ENCODE assay signal across 1 cellular context in genomic region chr10:12420530-12421117, GRCh38.
TF ChIP-seq lines count a peak whose summit lies in the region.

No MANE protein-coding gene starts in this region.

TF ChIP-seq in HepG2, 621 proteins besides CTCF, POLR2A, EP300 and RAD21 (continued from another document):
- TF ChIP-seq, protein P1, sequence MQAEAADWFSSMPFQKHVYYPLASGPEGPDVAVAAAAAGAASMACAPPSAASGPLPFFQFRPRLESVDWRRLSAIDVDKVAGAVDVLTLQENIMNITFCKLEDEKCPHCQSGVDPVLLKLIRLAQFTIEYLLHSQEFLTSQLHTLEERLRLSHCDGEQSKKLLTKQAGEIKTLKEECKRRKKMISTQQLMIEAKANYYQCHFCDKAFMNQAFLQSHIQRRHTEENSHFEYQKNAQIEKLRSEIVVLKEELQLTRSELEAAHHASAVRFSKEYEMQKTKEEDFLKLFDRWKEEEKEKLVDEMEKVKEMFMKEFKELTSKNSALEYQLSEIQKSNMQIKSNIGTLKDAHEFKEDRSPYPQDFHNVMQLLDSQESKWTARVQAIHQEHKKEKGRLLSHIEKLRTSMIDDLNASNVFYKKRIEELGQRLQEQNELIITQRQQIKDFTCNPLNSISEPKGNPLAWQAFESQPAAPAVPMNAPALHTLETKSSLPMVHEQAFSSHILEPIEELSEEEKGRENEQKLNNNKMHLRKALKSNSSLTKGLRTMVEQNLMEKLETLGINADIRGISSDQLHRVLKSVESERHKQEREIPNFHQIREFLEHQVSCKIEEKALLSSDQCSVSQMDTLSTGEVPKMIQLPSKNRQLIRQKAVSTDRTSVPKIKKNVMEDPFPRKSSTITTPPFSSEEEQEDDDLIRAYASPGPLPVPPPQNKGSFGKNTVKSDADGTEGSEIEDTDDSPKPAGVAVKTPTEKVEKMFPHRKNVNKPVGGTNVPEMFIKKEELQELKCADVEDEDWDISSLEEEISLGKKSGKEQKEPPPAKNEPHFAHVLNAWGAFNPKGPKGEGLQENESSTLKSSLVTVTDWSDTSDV (CRISPR knock-in tag; IDR thresholded peaks at IDR 0.05), result no peak
- TF ChIP-seq CAMTA2 (CRISPR knock-in tag; IDR thresholded peaks at IDR 0.05; ENCODE audit: borderline replicate concordance) (no peak), ZNF616 (CRISPR knock-in tag; IDR thresholded peaks at IDR 0.05; ENCODE audit: low read depth) (no peak), NFIB (CRISPR knock-in tag; IDR thresholded peaks at IDR 0.05; ENCODE audit: borderline replicate concordance) (no peak), ZNF12 (CRISPR knock-in tag; IDR thresholded peaks at IDR 0.05) (no peak), PAXIP1 (CRISPR knock-in tag; conservative IDR thresholded peaks at IDR 0.05) (no peak), RFX5 (IDR thresholded peaks at IDR 0.05; ENCODE audit: low read depth, low read length) (no peak), CEBPB (IDR thresholded peaks at IDR 0.05; ENCODE audit: borderline replicate concordance, low read depth, low read length) (no peak), ZNF850 (CRISPR knock-in tag; conservative IDR thresholded peaks at IDR 0.05) (no peak), ZNF280B (CRISPR knock-in tag; IDR thresholded peaks at IDR 0.05; ENCODE audit: borderline replicate concordance) (no peak), CBX1 (IDR thresholded peaks at IDR 0.05; ENCODE audit: low read depth) (no peak), HOXA5 (CRISPR knock-in tag; IDR thresholded peaks at IDR 0.05) (no peak), SSRP1 (CRISPR knock-in tag; IDR thresholded peaks at IDR 0.05) (no peak), SMARCE1 (IDR thresholded peaks at IDR 0.05; ENCODE audit: borderline replicate concordance) (no peak), THAP8 (CRISPR knock-in tag; IDR thresholded peaks at IDR 0.05; ENCODE audit: borderline replicate concordance) (no peak), BRCA1 (CRISPR knock-in tag; IDR thresholded peaks at IDR 0.05) (no peak), DMTF1 (CRISPR knock-in tag; IDR thresholded peaks at IDR 0.05) (no peak)
- TF ChIP-seq, protein P2, sequence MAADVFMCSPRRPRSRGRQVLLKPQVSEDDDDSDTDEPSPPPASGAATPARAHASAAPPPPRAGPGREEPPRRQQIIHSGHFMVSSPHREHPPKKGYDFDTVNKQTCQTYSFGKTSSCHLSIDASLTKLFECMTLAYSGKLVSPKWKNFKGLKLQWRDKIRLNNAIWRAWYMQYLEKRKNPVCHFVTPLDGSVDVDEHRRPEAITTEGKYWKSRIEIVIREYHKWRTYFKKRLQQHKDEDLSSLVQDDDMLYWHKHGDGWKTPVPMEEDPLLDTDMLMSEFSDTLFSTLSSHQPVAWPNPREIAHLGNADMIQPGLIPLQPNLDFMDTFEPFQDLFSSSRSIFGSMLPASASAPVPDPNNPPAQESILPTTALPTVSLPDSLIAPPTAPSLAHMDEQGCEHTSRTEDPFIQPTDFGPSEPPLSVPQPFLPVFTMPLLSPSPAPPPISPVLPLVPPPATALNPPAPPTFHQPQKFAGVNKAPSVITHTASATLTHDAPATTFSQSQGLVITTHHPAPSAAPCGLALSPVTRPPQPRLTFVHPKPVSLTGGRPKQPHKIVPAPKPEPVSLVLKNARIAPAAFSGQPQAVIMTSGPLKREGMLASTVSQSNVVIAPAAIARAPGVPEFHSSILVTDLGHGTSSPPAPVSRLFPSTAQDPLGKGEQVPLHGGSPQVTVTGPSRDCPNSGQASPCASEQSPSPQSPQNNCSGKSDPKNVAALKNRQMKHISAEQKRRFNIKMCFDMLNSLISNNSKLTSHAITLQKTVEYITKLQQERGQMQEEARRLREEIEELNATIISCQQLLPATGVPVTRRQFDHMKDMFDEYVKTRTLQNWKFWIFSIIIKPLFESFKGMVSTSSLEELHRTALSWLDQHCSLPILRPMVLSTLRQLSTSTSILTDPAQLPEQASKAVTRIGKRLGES (CRISPR knock-in tag; IDR thresholded peaks at IDR 0.05; ENCODE audit: borderline replicate concordance), result no peak
- TF ChIP-seq, protein P3, sequence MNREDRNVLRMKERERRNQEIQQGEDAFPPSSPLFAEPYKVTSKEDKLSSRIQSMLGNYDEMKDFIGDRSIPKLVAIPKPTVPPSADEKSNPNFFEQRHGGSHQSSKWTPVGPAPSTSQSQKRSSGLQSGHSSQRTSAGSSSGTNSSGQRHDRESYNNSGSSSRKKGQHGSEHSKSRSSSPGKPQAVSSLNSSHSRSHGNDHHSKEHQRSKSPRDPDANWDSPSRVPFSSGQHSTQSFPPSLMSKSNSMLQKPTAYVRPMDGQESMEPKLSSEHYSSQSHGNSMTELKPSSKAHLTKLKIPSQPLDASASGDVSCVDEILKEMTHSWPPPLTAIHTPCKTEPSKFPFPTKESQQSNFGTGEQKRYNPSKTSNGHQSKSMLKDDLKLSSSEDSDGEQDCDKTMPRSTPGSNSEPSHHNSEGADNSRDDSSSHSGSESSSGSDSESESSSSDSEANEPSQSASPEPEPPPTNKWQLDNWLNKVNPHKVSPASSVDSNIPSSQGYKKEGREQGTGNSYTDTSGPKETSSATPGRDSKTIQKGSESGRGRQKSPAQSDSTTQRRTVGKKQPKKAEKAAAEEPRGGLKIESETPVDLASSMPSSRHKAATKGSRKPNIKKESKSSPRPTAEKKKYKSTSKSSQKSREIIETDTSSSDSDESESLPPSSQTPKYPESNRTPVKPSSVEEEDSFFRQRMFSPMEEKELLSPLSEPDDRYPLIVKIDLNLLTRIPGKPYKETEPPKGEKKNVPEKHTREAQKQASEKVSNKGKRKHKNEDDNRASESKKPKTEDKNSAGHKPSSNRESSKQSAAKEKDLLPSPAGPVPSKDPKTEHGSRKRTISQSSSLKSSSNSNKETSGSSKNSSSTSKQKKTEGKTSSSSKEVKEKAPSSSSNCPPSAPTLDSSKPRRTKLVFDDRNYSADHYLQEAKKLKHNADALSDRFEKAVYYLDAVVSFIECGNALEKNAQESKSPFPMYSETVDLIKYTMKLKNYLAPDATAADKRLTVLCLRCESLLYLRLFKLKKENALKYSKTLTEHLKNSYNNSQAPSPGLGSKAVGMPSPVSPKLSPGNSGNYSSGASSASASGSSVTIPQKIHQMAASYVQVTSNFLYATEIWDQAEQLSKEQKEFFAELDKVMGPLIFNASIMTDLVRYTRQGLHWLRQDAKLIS (CRISPR knock-in tag; IDR thresholded peaks at IDR 0.05), result no peak
